In genomic region chr11:66288866-66289547, GRCh38 we compare ENCODE assay signal across 8 cellular contexts.
A peak's percentile ranks its signal among the peaks of the same experiment; 100 is the strongest.
DNase-seq lines count a peak whose midpoint lies in the region; ATAC-seq and FAIRE-seq lines count a peak whose summit lies in the region.

Gene YIF1A (minus strand): TSS chr11:66289143. CDS start chr11:66288985, 158 bp downstream.

- FAIRE-seq in HTR-8/SVneo (lab: Jason Lieb, UNC), result peak; percentile 100

- peaks cover 31 to 40% of the 10 kb centered on the region in 2 donors for H3K4me1 Mint-ChIP-seq in effector memory CD8-positive, alpha-beta T cell (ENCODE audit: low read depth in 2 of 2)

- H3K9me3 Mint-ChIP-seq in effector memory CD8-positive, alpha-beta T cell, result no peaks in the 10 kb centered on the region

- peak; percentile 100 for DNase-seq in COLO829 (ENCODE audit: low spot score)
- DNase-seq in HTR-8/SVneo (ENCODE audit: insufficient read length, low spot score), result peak; percentile 100
- DNase-seq in NOMO-1 treated with dmso at 0.1 percent for 144 hours (lab: John Stamatoyannopoulos, UW; ENCODE audit: unreplicated experiment), result peak; percentile 99
- DNase-seq in activated CD8-positive, alpha-beta memory T cell treated with anti-CD3 and anti-CD28 coated beads for 48 hours (ENCODE audit: low read depth in 2 of 3, low spot score in 2 of 3), result peak; percentile 81 to 97 (median 91)
- DNase-seq in effector memory CD8-positive, alpha-beta T cell, result peak; percentile 96 to 98 (median 97)
- peak; percentile 100 for DNase-seq in medulla oblongata (ENCODE audit: extremely low spot score)
- peak; percentile 96 for DNase-seq in stimulated activated CD8-positive, alpha-beta memory T cell treated with anti-CD3 and anti-CD28 coated beads, Interleukin-12 subunit alpha, Interleukin-12 subunit beta, amount 100 ng/mL, for 1 hour (ENCODE audit: low read depth)

- H3K27ac Mint-ChIP-seq in effector memory CD8-positive, alpha-beta T cell, result peak within 1 kb of the TSS; percentile 89 to 93

- peak; percentile 76 for ATAC-seq in GM21367 (IDR thresholded peaks at IDR 0.05; ENCODE audit: unreplicated experiment)
- peak; percentile 88 for ATAC-seq in effector memory CD8-positive, alpha-beta T cell (replicated peaks)

- H3K27me3 Mint-ChIP-seq in effector memory CD8-positive, alpha-beta T cell, result peaks cover 16 to 18% of the 10 kb centered on the region in 2 donors

- peaks cover 26% of the 10 kb centered on the region for H3K36me3 Mint-ChIP-seq in effector memory CD8-positive, alpha-beta T cell (ENCODE audit: insufficient read depth)

- H3K4me3 Mint-ChIP-seq in effector memory CD8-positive, alpha-beta T cell, result peak within 1 kb of the TSS; percentile 87 to 89

Comparison
In these comparisons a context has a peak if more than half of its experiments do, and no peak if none do; other contexts are left out.
1. Peak in every context shown above with its lines: DNase-seq and ATAC-seq.